In the genomic region with DNA sequence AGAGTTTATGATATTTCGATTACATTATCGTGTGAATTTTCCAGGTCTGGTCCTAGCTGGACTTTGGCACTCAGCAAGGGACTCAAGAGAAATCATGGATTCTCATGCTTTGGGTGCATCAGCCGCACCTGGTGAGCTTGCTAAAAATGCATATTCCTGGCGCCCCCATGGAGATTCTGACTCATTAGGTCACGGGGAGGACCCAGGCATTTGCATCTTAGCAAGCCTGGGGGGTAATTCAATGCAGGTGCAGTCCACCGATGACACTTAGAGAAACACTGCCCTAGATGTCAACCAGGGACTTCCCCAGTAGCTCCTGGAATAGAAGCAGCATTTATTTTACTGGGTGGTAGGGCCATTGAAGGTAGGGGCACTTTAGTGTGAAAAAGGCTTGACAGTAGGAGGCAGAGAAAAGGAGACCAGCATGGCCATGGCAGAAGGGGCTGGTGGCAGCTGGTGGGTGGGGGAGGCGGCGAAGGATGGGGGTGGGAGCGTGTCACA, we compare ENCODE assay signal across 7 cellular contexts. TPM values are rescaled to one million over a fixed set of nuclear protein-coding genes. Genes with fewer than 3 reads are reported as not detected.
DNase-seq lines count a peak whose midpoint lies in the region; ATAC-seq and TF ChIP-seq lines count a peak whose summit lies in the region.

No MANE protein-coding gene starts in this region.

- H3K4me1 Mint-ChIP-seq in nephron progenitor cell = peaks cover 86% of the 10 kb centered on the region

- peak overlapping the region; percentile 50 for H3K27ac Mint-ChIP-seq in nephron progenitor cell

- no peak overlapping the region for H3K4me3 Mint-ChIP-seq in nephron progenitor cell

- ATAC-seq in GM18868 (IDR thresholded peaks at IDR 0.05; ENCODE audit: unreplicated experiment) = peak; percentile 86
- ATAC-seq in GM21515 (IDR thresholded peaks at IDR 0.05; ENCODE audit: unreplicated experiment) = peak; percentile 78
- peak; percentile 75 for ATAC-seq in HG03439 (IDR thresholded peaks at IDR 0.05; ENCODE audit: unreplicated experiment)
- ATAC-seq in omental fat pad (ENCODE audit: low FRiP score) = no peak

- H3K27me3 Mint-ChIP-seq in nephron progenitor cell (ENCODE audit: low read depth, poor library complexity) = no peaks in the 10 kb centered on the region

- DNase-seq in nephron progenitor cell (no peak), HUDEP-2 (lab: John Stamatoyannopoulos, UW; ENCODE audit: unreplicated experiment in 76 of 76) (no peak), kidney tubule cell (ENCODE audit: low spot score) (no peak), omental fat pad (ENCODE audit: low spot score) (no peak)

- TF ChIP-seq CTCF in nephron progenitor cell (IDR thresholded peaks at IDR 0.05) = no peak
- TF ChIP-seq CTCF in omental fat pad (IDR thresholded peaks at IDR 0.05) = no peak

- H3K9me3 Mint-ChIP-seq in nephron progenitor cell = no peaks in the 10 kb centered on the region

- H3K36me3 Mint-ChIP-seq in nephron progenitor cell (ENCODE audit: low read depth) = no peaks in the 10 kb centered on the region

RNA-seq across cellular contexts. Expression of a gene that starts 29.9 kb away (rescaled TPM):
- total RNA-seq in omental fat pad = 100 to 1,000 TPM in 2 of 4 donors, 10 to 100 TPM in 2; 69.7 to 127 (median 102) TPM
